21 cellular contexts compared by ENCODE assay signal in the genomic region with DNA sequence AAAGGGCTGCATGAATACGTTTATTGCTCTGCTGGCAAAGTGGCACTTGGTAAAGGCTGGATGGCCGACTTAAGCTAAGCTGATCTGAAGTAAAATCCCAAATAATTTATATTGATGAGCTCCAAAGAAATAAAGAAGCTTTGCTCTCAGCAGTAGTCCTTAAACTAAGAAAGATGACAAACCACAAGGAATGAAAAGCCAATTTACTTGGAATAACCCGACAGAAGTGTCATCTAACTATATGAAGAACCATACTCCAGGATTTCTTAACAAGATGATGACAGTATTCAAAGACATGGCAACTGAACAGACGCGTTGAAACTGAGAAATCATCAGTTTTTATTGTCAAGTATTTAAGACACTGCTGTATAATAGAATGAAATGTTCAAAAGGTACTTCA.
DNase-seq lines count a peak whose midpoint lies in the region; ATAC-seq, FAIRE-seq and TF ChIP-seq lines count a peak whose summit lies in the region.
"Had no signal": no experiment of that assay in that cellular context is flagged by ENCODE, and none has a peak within 500 bp of the region (broad histone marks: within the 10 kb centered on the region; RNA-seq: fewer than 3 reads in every experiment).

No MANE protein-coding gene starts in this region.

- H3K4me3 Mint-ChIP-seq in neural progenitor cell = no peak overlapping the region
- H3K4me3 Mint-ChIP-seq: CD4-positive, alpha-beta memory T cell had no signal

- no peak for TF ChIP-seq POLR2A in GM12892 (IDR thresholded peaks at IDR 0.05; ENCODE audit: low read depth, low read length)

- CTCF ChIA-PET in A673 (lab: Charles Lee) = no interaction called here

- H3K79me2 ChIP-seq in neural progenitor cell (ENCODE audit: low read depth) = no peaks in the 10 kb centered on the region

- TF ChIP-seq CTCF in A673 (conservative IDR thresholded peaks at IDR 0.05; ENCODE audit: low read depth, low read length) (no peak), neural progenitor cell (IDR thresholded peaks at IDR 0.05) (no peak), omental fat pad (IDR thresholded peaks at IDR 0.05) (no peak)

- H3K9me3 Mint-ChIP-seq in neural progenitor cell = peaks cover 2% of the 10 kb centered on the region

- no peak overlapping the region for H3K4me2 ChIP-seq in neural progenitor cell
- H3K4me2 ChIP-seq: A549 had no signal

- H3K9me3 ChIP-seq in A673 (ENCODE audit: low read depth, low read length, poor library complexity, severe bottlenecking) (no peaks in the 10 kb centered on the region), neural progenitor cell (ENCODE audit: low read depth) (no peaks in the 10 kb centered on the region)

- no peaks in the 10 kb centered on the region for H3K36me3 ChIP-seq in A673 (ENCODE audit: insufficient read depth, low read length, poor library complexity, severe bottlenecking)
- H3K36me3 ChIP-seq in neural progenitor cell = no peaks in the 10 kb centered on the region

- no peaks in the 10 kb centered on the region for H4K20me1 ChIP-seq in neural progenitor cell (ENCODE audit: low read depth)

- H3K4me1 ChIP-seq in A673 (ENCODE audit: insufficient read depth, low read length, poor library complexity, severe bottlenecking) (no peaks in the 10 kb centered on the region), neural progenitor cell (peaks cover 5% of the 10 kb centered on the region)
- H3K4me1 ChIP-seq: A549 had no signal

- no TSS peak for BruUV-seq in A673 (replicated peaks; lab: Mats Ljungman, UMichigan)

- peak overlapping the region; percentile 7 for H2AFZ ChIP-seq in neural progenitor cell (replicated peaks)
- H2AFZ ChIP-seq: GM23248 had no signal

- DNase-seq in A673 (ENCODE audit: low spot score) = peak; percentile 7
- DNase-seq in GM12892 (ENCODE audit: insufficient read length) = no peak
- DNase-seq in NCI-H82 (lab: John Stamatoyannopoulos, UW) = peak; percentile 77
- DNase-seq in neural progenitor cell (ENCODE audit: low spot score) = no peak
- no peak for DNase-seq in Right ventricle myocardium inferior (ENCODE audit: missing footprints)
- no peak for DNase-seq in NCI-H2029 (lab: John Stamatoyannopoulos, UW)
- DNase-seq in omental fat pad (ENCODE audit: low spot score) = no peak
- DNase-seq: 8988T; C1 segment of cervical spinal cord; Calu3; CD4-positive, alpha-beta memory T cell; COR-L47; DMS153; DND-41; GM23248; H7; HCEC 1CT had no signal

- H3K4me3 ChIP-seq in A673 (ENCODE audit: low read depth, low read length, poor library complexity, severe bottlenecking) (no peak overlapping the region), neural progenitor cell (no peak overlapping the region)
- H3K4me3 ChIP-seq: A549, GM23248 had no signal

- H3K27ac Mint-ChIP-seq in neural progenitor cell = no peak overlapping the region
- H3K27ac Mint-ChIP-seq: CD4-positive, alpha-beta memory T cell had no signal

- H3K27ac ChIP-seq in A673 (ENCODE audit: low read depth, low read length, poor library complexity, severe bottlenecking) (no peak overlapping the region), neural progenitor cell (no peak overlapping the region)
- H3K27ac ChIP-seq: A549, GM23248 had no signal

- peaks cover 3% of the 10 kb centered on the region for H3K27me3 Mint-ChIP-seq in neural progenitor cell (ENCODE audit: insufficient read depth, low read depth)

- no peaks in the 10 kb centered on the region for H3F3A ChIP-seq in neural progenitor cell (ENCODE audit: low read depth)

- POLR2A ChIA-PET in A673 (lab: Charles Lee; ENCODE audit: low non-redundant PET) = no interaction called here

- ATAC-seq in Right ventricle myocardium inferior (no peak), omental fat pad (ENCODE audit: low FRiP score) (no peak)
- ATAC-seq: A549 had no signal

- FAIRE-seq in GM12892 (lab: Jason Lieb, UNC) = peak; percentile 56
- FAIRE-seq: A549, G401.6, GM19239, H1 had no signal

- no peak overlapping the region for H3K9ac ChIP-seq in neural progenitor cell
- H3K9ac ChIP-seq: GM23248 had no signal

- intact Hi-C loops in A673 (cut with micrococcal nuclease; ENCODE audit: unreplicated experiment) = no loop called here
- intact Hi-C loops in Right ventricle myocardium inferior (cut with DNase I) = no loop called here

- H3K27me3 ChIP-seq in A673 (replicated peaks; ENCODE audit: insufficient read depth, low read depth, low read length, poor library complexity) (no peaks in the 10 kb centered on the region), neural progenitor cell (no peaks in the 10 kb centered on the region)

- no peaks in the 10 kb centered on the region for H3K36me3 Mint-ChIP-seq in neural progenitor cell
- H3K36me3 Mint-ChIP-seq: CD4-positive, alpha-beta memory T cell had no signal

- peaks cover 2% of the 10 kb centered on the region for H3K4me1 Mint-ChIP-seq in neural progenitor cell

Comparison
In these comparisons a context has a peak if more than half of its experiments do, and no peak if none do; other contexts are left out.
1. DNase-seq: peak in A673 (single experiment) and NCI-H82 (single experiment); none in GM12892 (single experiment), neural progenitor cell (single experiment), Right ventricle myocardium inferior (single experiment), NCI-H2029 (single experiment) and omental fat pad (single experiment).